In the genomic region with DNA sequence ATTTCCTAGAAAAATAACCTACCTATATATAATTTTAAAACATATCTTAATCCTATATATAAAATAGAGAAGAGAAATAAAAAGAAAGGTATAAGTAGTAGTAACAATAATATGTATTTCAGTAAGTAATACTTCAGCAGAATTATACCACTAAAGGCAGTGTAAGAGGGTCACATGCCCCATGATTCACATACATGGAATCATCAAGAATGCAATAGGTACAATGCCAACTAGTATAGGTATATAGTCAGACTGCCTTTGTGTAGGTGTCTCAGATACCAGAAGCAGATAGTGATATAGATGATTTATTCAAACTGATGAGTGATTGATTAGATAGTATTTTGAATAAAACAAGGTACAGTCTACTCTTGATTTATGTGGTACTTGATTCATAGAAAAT, we compare ENCODE assay signal across 30 cellular contexts. TPM values are rescaled to one million over a fixed set of nuclear protein-coding genes. Genes with fewer than 3 reads are reported as not detected.
"Had no signal": no experiment of that assay in that cellular context is flagged by ENCODE, and none has a peak within 500 bp of the region (broad histone marks: within the 10 kb centered on the region; RNA-seq: fewer than 3 reads in every experiment).

No MANE protein-coding gene starts in this region.

- H3K27me3 ChIP-seq: tibial artery had no signal

- H3K4me3 ChIP-seq: mucosa of descending colon, tibial artery had no signal

- DNase-seq: activated CD4-positive, alpha-beta T cell treated with anti-CD3 and anti-CD28 coated beads, Interleukin-2, amount 50 U/mL, for 1 hour; activated CD4-positive, CD25-positive, alpha-beta regulatory T cell treated with anti-CD3 and anti-CD28 coated beads, Interleukin-2, amount 50 U/mL, for 72 hours; activated CD8-positive, alpha-beta T cell treated with anti-CD3 and anti-CD28 coated beads, Interleukin-2, amount 10 ng/mL, durations not matched to agents 7 days and 5 days; activated T-cell treated with anti-CD3 and anti-CD28 coated beads, Interleukin-2, amount 50 U/mL, for 24 hours; cerebellar nuclear complex; cortex of kidney; endodermal cell; erythroblast; hippocampal formation; left colon; mesenchymal stem cell; mucosa of descending colon; nucleus accumbens; small intestine; stimulated activated CD4-positive, alpha-beta T cell treated with anti-CD3 and anti-CD28 coated beads, Interleukin-2, amount 100 ng/mL, for 24 hours; stimulated activated naive CD8-positive, alpha-beta T cell treated with anti-CD3 and anti-CD28 coated beads, Interleukin-15, amount 100 ng/mL, for 72 hours; T-cell; tibial artery had no signal

- ATAC-seq: activated CD8-positive, alpha-beta T cell treated with anti-CD3 and anti-CD28 coated beads, Interleukin-2, amount 10 ng/mL, durations not matched to agents 7 days and 5 days; activated naive CD4-positive, alpha-beta T cell treated with anti-CD3 and anti-CD28 coated beads, Interleukin-2, amount 50 U/mL, for 72 hours; activated T-helper 17 cell treated with anti-CD3 and anti-CD28 coated beads, Interleukin-2, amount 50 U/mL, for 72 hours; left colon; mucosa of descending colon; sciatic nerve; stimulated activated effector memory CD8-positive, alpha-beta T cell treated with anti-CD3 and anti-CD28 coated beads, Interleukin-12 subunit alpha, Interleukin-12 subunit beta, amount 100 ng/mL, for 72 hours; stimulated activated naive CD8-positive, alpha-beta T cell treated with anti-CD3 and anti-CD28 coated beads, Interleukin-15, amount 100 ng/mL, for 72 hours; T-cell had no signal

- H3K27ac ChIP-seq: tibial artery, VCaP had no signal

- H3K27ac Mint-ChIP-seq: activated CD8-positive, alpha-beta T cell treated with anti-CD3 and anti-CD28 coated beads, Interleukin-2, amount 10 ng/mL, durations not matched to agents 7 days and 5 days; activated naive CD4-positive, alpha-beta T cell treated with anti-CD3 and anti-CD28 coated beads, Interleukin-2, amount 50 U/mL, for 72 hours; activated T-cell treated with anti-CD3 and anti-CD28 coated beads, Interleukin-2, amount 50 U/mL, for 24 hours; activated T-helper 17 cell treated with anti-CD3 and anti-CD28 coated beads, Interleukin-2, amount 50 U/mL, for 72 hours; endodermal cell; stimulated activated effector memory CD8-positive, alpha-beta T cell treated with anti-CD3 and anti-CD28 coated beads, Interleukin-12 subunit alpha, Interleukin-12 subunit beta, amount 100 ng/mL, for 72 hours; T-cell; T-helper 2 cell treated with Interferon-gamma antibody and Interleukin-4, amounts not matched to agents 5 μg/mL and 100 μg/mL, for 36 hours had no signal

- H3K9me3 Mint-ChIP-seq: activated naive CD4-positive, alpha-beta T cell treated with anti-CD3 and anti-CD28 coated beads, Interleukin-2, amount 50 U/mL, for 72 hours; activated T-cell treated with anti-CD3 and anti-CD28 coated beads, Interleukin-2, amount 50 U/mL, for 24 hours; activated T-helper 17 cell treated with anti-CD3 and anti-CD28 coated beads, Interleukin-2, amount 50 U/mL, for 72 hours; stimulated activated effector memory CD8-positive, alpha-beta T cell treated with anti-CD3 and anti-CD28 coated beads, Interleukin-12 subunit alpha, Interleukin-12 subunit beta, amount 100 ng/mL, for 72 hours; stimulated activated naive CD8-positive, alpha-beta T cell treated with anti-CD3 and anti-CD28 coated beads, Interleukin-15, amount 100 ng/mL, for 72 hours; T-cell; T-helper 2 cell treated with Interferon-gamma antibody and Interleukin-4, amounts not matched to agents 5 μg/mL and 100 μg/mL, for 36 hours had no signal

- H3K27me3 Mint-ChIP-seq: activated T-cell treated with anti-CD3 and anti-CD28 coated beads, Interleukin-2, amount 50 U/mL, for 24 hours; activated T-helper 17 cell treated with anti-CD3 and anti-CD28 coated beads, Interleukin-2, amount 50 U/mL, for 72 hours; stimulated activated naive CD8-positive, alpha-beta T cell treated with anti-CD3 and anti-CD28 coated beads, Interleukin-15, amount 100 ng/mL, for 72 hours; T-cell had no signal

- H3K9me3 ChIP-seq: mucosa of descending colon, tibial artery had no signal

- H3K4me1 Mint-ChIP-seq: stimulated activated effector memory CD8-positive, alpha-beta T cell treated with anti-CD3 and anti-CD28 coated beads, Interleukin-12 subunit alpha, Interleukin-12 subunit beta, amount 100 ng/mL, for 72 hours had no signal

- H3K4me3 Mint-ChIP-seq: activated CD8-positive, alpha-beta T cell treated with anti-CD3 and anti-CD28 coated beads, Interleukin-2, amount 10 ng/mL, durations not matched to agents 7 days and 5 days; activated T-cell treated with anti-CD3 and anti-CD28 coated beads, Interleukin-2, amount 50 U/mL, for 24 hours; activated T-helper 17 cell treated with anti-CD3 and anti-CD28 coated beads, Interleukin-2, amount 50 U/mL, for 72 hours; endodermal cell; stimulated activated effector memory CD8-positive, alpha-beta T cell treated with anti-CD3 and anti-CD28 coated beads, Interleukin-12 subunit alpha, Interleukin-12 subunit beta, amount 100 ng/mL, for 72 hours; stimulated activated naive CD8-positive, alpha-beta T cell treated with anti-CD3 and anti-CD28 coated beads, Interleukin-15, amount 100 ng/mL, for 72 hours; T-cell; T-helper 2 cell treated with Interferon-gamma antibody and Interleukin-4, amounts not matched to agents 5 μg/mL and 100 μg/mL, for 36 hours had no signal

RNA-seq across cellular contexts. Expression of a gene that starts 42.8 kb away (rescaled TPM):
- total RNA-seq: activated CD8-positive, alpha-beta T cell treated with anti-CD3 and anti-CD28 coated beads, Interleukin-2, amount 10 ng/mL, durations not matched to agents 7 days and 5 days; activated naive CD4-positive, alpha-beta T cell treated with anti-CD3 and anti-CD28 coated beads, Interleukin-2, amount 50 U/mL, for 72 hours; activated T-helper 17 cell treated with anti-CD3 and anti-CD28 coated beads, Interleukin-2, amount 50 U/mL, for 72 hours; astrocyte; endodermal cell; frontal cortex; left colon; lower leg skin; mucosa of descending colon; sciatic nerve; T-cell; urinary bladder had no signal
- polyA plus RNA-seq: adipose tissue, neural cell, urinary bladder had no signal
